23 cellular contexts compared by ENCODE assay signal in genomic region chr14:76391981-76392690, GRCh38. TPM values are rescaled to one million over a fixed set of nuclear protein-coding genes. Genes with fewer than 3 reads are reported as not detected.
DNase-seq lines count a peak whose midpoint lies in the region; ATAC-seq and TF ChIP-seq lines count a peak whose summit lies in the region.
"Had no signal": no experiment of that assay in that cellular context is flagged by ENCODE, and none has a peak within 500 bp of the region (broad histone marks: within the 10 kb centered on the region; RNA-seq: fewer than 3 reads in every experiment).

No MANE protein-coding gene starts in this region.

- DNase-seq in HT1080 (ENCODE audit: low read depth) = peak; percentile 2
- DNase-seq in NCI-H69 (lab: John Stamatoyannopoulos, UW) = peak; percentile 20
- no peak for DNase-seq in epithelial cell of prostate (ENCODE audit: low read depth, low spot score)
- peak; percentile 14 to 34 for DNase-seq in gastrocnemius medialis
- DNase-seq in activated CD4-positive, alpha-beta T cell treated with anti-CD3 and anti-CD28 coated beads, Interleukin-2, amount 50 U/mL, for 4 hours = no peak
- DNase-seq in T-helper 9 cell = no peak
- DNase-seq: ACHN, DMS79 treated with DMSO at 0.1 percent for 48 hours, IMR-90, Karpas-422, MG63, NCI-H1048, NCI-H1436, NCI-H2029 treated with DMSO at 0.1 percent for 48 hours, NCI-H510A, NCI-H774, OCI-M1, SIG-M5 had no signal

- H3K27ac ChIP-seq in epithelial cell of prostate (peak overlapping the region; percentile 24), gastrocnemius medialis (peak overlapping the region in 1 of 4 donors; percentile 54)
- H3K27ac ChIP-seq: C4-2B, HL-60 had no signal

- H3K9me3 ChIP-seq in gastrocnemius medialis = no peaks in the 10 kb centered on the region
- H3K9me3 ChIP-seq: HAP-1, MG63 had no signal

- H3K4me3 ChIP-seq in gastrocnemius medialis = no peak overlapping the region
- H3K4me3 ChIP-seq: HAP-1, MG63 had no signal

- TF ChIP-seq POLR2A in gastrocnemius medialis (IDR thresholded peaks at IDR 0.05) = no peak

- no peak for TF ChIP-seq CTCF in gastrocnemius medialis (IDR thresholded peaks at IDR 0.05 in 4 of 5, conservative IDR thresholded peaks at IDR 0.05 in 1 of 5)

- in situ Hi-C loops in gastrocnemius medialis (cut with MboI; ENCODE audit: low sequenced_read_pairs in 4 of 4) = loop anchor here in 1 of 4 donors (25.0 kb wide), 1 partner anchor 680 kb away; no protein-coding TSS in a partner anchor

- peak; percentile 39 to 75 for ATAC-seq in gastrocnemius medialis
- no peak for ATAC-seq in GM18511 (IDR thresholded peaks at IDR 0.05; ENCODE audit: unreplicated experiment)

- no peaks in the 10 kb centered on the region for H3K36me3 ChIP-seq in gastrocnemius medialis
- H3K36me3 ChIP-seq: HAP-1, MG63 had no signal

- no peaks in the 10 kb centered on the region for H3K4me1 ChIP-seq in gastrocnemius medialis
- H3K4me1 ChIP-seq: HAP-1 had no signal

- intact Hi-C loops in gastrocnemius medialis (cut with DNase I; ENCODE audit: low total_unique reads) = no loop called here

- H3K27me3 ChIP-seq in gastrocnemius medialis = no peaks in the 10 kb centered on the region
- H3K27me3 ChIP-seq: MG63 had no signal

RNA-seq across cellular contexts. Expression of gene ESRRB, which starts 16.2 kb away (rescaled TPM):
- total RNA-seq in HT1080 (2014; rRNA removed; shearing (Covaris generic)) = 0.03 TPM in 1 of 2 replicates, not detected in the other
- polyA plus RNA-seq in HT1080 (2015; cell fraction: cytosol; rRNA removed) = 0.02 TPM in 1 of 2 replicates, not detected in the other
- polyA plus RNA-seq in HT1080 (2015; cell fraction: nucleus; rRNA removed) = 0.20 and 0.68 TPM in 2 replicates
- 1 to 10 TPM; 1.1 to 9.4 (median 5.3) TPM for total RNA-seq in gastrocnemius medialis
- total RNA-seq: G401, IMR-90 had no signal
- polyA plus RNA-seq: IMR-90 had no signal

Comparison
In these comparisons a context has a peak if more than half of its experiments do, and no peak if none do; other contexts are left out.
1. DNase-seq: peak in HT1080 (single experiment), NCI-H69 (single experiment) and gastrocnemius medialis (2 of 2); none in epithelial cell of prostate (single experiment), activated CD4-positive, alpha-beta T cell treated with anti-CD3 and anti-CD28 coated beads, Interleukin-2, amount 50 U/mL, for 4 hours (0 of 2) and T-helper 9 cell (single experiment).